In genomic region chr3:46461971-46462910, GRCh38 we compare ENCODE assay signal across 12 cellular contexts. TPM values are rescaled to one million over a fixed set of nuclear protein-coding genes. Genes with fewer than 3 reads are reported as not detected.
DNase-seq lines count a peak whose midpoint lies in the region; ATAC-seq and TF ChIP-seq lines count a peak whose summit lies in the region.
"Had no signal": no experiment of that assay in that cellular context is flagged by ENCODE, and none has a peak within 500 bp of the region (broad histone marks: within the 10 kb centered on the region; RNA-seq: fewer than 3 reads in every experiment).

No MANE protein-coding gene starts in this region.

- H3K36me3 ChIP-seq in breast epithelium (no peaks in the 10 kb centered on the region), thyroid gland (no peaks in the 10 kb centered on the region)

- intact Hi-C loops in MCF 10A (cut with micrococcal nuclease) (no loop called here), breast epithelium (cut with DNase I; ENCODE audit: low total_unique reads) (no loop called here), thyroid gland (cut with DNase I) (no loop called here)

- H3K9me3 ChIP-seq in breast epithelium (no peaks in the 10 kb centered on the region), thyroid gland (no peaks in the 10 kb centered on the region)

- H3K27ac ChIP-seq in breast epithelium: peak overlapping the region in 1 of 2 donors; percentile 48
- peak overlapping the region in 2 of 3 donors; percentile 5 to 44 for H3K27ac ChIP-seq in thyroid gland

- POLR2A ChIA-PET in MCF 10A (lab: Yijun Ruan, JAX): interaction anchor here (1.1 kb wide), 1 partner anchor 14 kb away, joined by 4 read pairs; no protein-coding TSS in a partner anchor
- POLR2A ChIA-PET in WTC11 (lab: Charles Lee): no interaction called here

- CTCF ChIA-PET in MCF 10A (lab: Yijun Ruan, JAX): interaction anchor here (0.5 to 2.1 kb wide), 8 partner anchors 8 to 472 kb away, joined by 3 to 7 read pairs (median 3); no protein-coding TSS in a partner anchor
- CTCF ChIA-PET in WTC11 (lab: Charles Lee): interaction anchor here (0.5 to 4.3 kb wide), 40 partner anchors 8 to 791 kb away, joined by 3 to 65 read pairs (median 4); partner anchors contain the start of genes ALS2CL, PRSS50 and RTP3

- ATAC-seq in WTC11 (peak; percentile 63), GM19023 (IDR thresholded peaks at IDR 0.05; ENCODE audit: unreplicated experiment) (no peak)
- ATAC-seq: activated T-cell treated with anti-CD3 and anti-CD28 coated beads, Interleukin-2, amount 50 U/mL, for 4 hours had no signal

- BruUV-seq in MCF 10A (replicated peaks; lab: Mats Ljungman, UMichigan): no TSS peak

- DNase-seq in MCF 10A (ENCODE audit: unreplicated experiment) (peak; percentile 22), breast epithelium (ENCODE audit: low spot score in 2 of 2) (no peak), WTC11 (ENCODE audit: low spot score) (no peak), iPS-NIHi11 (ENCODE audit: low spot score) (peak; percentile 53), thyroid gland (no peak), cerebellar cortex (ENCODE audit: low spot score) (no peak)
- no peak for DNase-seq in stimulated activated CD4-positive, alpha-beta T cell treated with anti-CD3 and anti-CD28 coated beads, Interleukin-4, amount 100 ng/mL, for 24 hours
- DNase-seq: ACHN; activated T-cell treated with anti-CD3 and anti-CD28 coated beads, Interleukin-2, amount 50 U/mL, for 4 hours had no signal

- 53 to 58% methylated on average over 7 of the region's 7 CpGs for WGBS in thyroid gland, 2 donors

- H3K4me3 Mint-ChIP-seq in MCF 10A (ENCODE audit: unreplicated experiment) (no peak overlapping the region), WTC11 (no peak overlapping the region)
- H3K4me3 Mint-ChIP-seq: activated T-cell treated with anti-CD3 and anti-CD28 coated beads, Interleukin-2, amount 50 U/mL, for 4 hours; T-helper 2 cell treated with Interferon-gamma antibody and Interleukin-4, amounts not matched to agents 5 μg/mL and 100 μg/mL, for 36 hours had no signal

- H3K36me3 Mint-ChIP-seq in MCF 10A (ENCODE audit: insufficient read depth, unreplicated experiment): no peaks in the 10 kb centered on the region
- H3K36me3 Mint-ChIP-seq in WTC11: peaks cover 7% of the 10 kb centered on the region

- H3K4me1 Mint-ChIP-seq in MCF 10A (ENCODE audit: insufficient read depth, unreplicated experiment) (peaks cover 8% of the 10 kb centered on the region), WTC11 (peaks cover 3% of the 10 kb centered on the region)

- TF ChIP-seq CTCF in MCF 10A (IDR thresholded peaks at IDR 0.05; ENCODE audit: unreplicated experiment) (no peak), breast epithelium (IDR thresholded peaks at IDR 0.05) (no peak), WTC11 (IDR thresholded peaks at IDR 0.05) (no peak), thyroid gland (IDR thresholded peaks at IDR 0.05) (peak in 3 of 6 experiments; percentile 26 to 34 (median 29))

- H3K4me1 ChIP-seq in breast epithelium (no peaks in the 10 kb centered on the region), thyroid gland (peaks cover 18 to 39% of the 10 kb centered on the region in 2 donors)

- H3K4me3 ChIP-seq in breast epithelium (peak overlapping the region in 1 of 3 donors; percentile 51), thyroid gland (replicated peaks in 1 of 3) (no peak overlapping the region)

- H3K27ac Mint-ChIP-seq in MCF 10A (ENCODE audit: low read depth, unreplicated experiment) (no peak overlapping the region), WTC11 (no peak overlapping the region)
- H3K27ac Mint-ChIP-seq: T-helper 2 cell treated with Interferon-gamma antibody and Interleukin-4, amounts not matched to agents 5 μg/mL and 100 μg/mL, for 36 hours had no signal

- TF ChIP-seq POLR2A in breast epithelium (IDR thresholded peaks at IDR 0.05) (no peak), thyroid gland (IDR thresholded peaks at IDR 0.05) (peak in 1 of 2 donors; percentile 3)

- H3K27me3 ChIP-seq in breast epithelium (peaks cover 0 to 9% of the 10 kb centered on the region in 2 donors), thyroid gland (no peaks in the 10 kb centered on the region)

- peaks cover 6% of the 10 kb centered on the region for H3K9me3 Mint-ChIP-seq in MCF 10A (ENCODE audit: unreplicated experiment)
- H3K9me3 Mint-ChIP-seq in WTC11: peaks cover 17% of the 10 kb centered on the region
- H3K9me3 Mint-ChIP-seq: activated T-cell treated with anti-CD3 and anti-CD28 coated beads, Interleukin-2, amount 50 U/mL, for 4 hours; T-helper 2 cell treated with Interferon-gamma antibody and Interleukin-4, amounts not matched to agents 5 μg/mL and 100 μg/mL, for 36 hours had no signal

- H3K27me3 Mint-ChIP-seq in MCF 10A (ENCODE audit: insufficient read depth, unreplicated experiment): peaks cover 70% of the 10 kb centered on the region
- peaks cover 42% of the 10 kb centered on the region for H3K27me3 Mint-ChIP-seq in WTC11 (ENCODE audit: low read depth)

TF ChIP-seq in WTC11, 78 proteins besides CTCF, POLR2A, EP300 and RAD21:
- TF ChIP-seq STAT6 (CRISPR knock-in tag; conservative IDR thresholded peaks at IDR 0.05; ENCODE audit: low read depth): no peak
- TF ChIP-seq ZMAT4 (CRISPR knock-in tag; IDR thresholded peaks at IDR 0.05): no peak
- no peak for TF ChIP-seq ZNF138 (CRISPR knock-in tag; conservative IDR thresholded peaks at IDR 0.05)
- TF ChIP-seq ATF3 (CRISPR knock-in tag; conservative IDR thresholded peaks at IDR 0.05): no peak
- no peak for TF ChIP-seq SMAD3 (CRISPR knock-in tag; IDR thresholded peaks at IDR 0.05; ENCODE audit: borderline replicate concordance)
- TF ChIP-seq E2F5 (CRISPR knock-in tag; IDR thresholded peaks at IDR 0.05): no peak
- TF ChIP-seq HMGXB4 (CRISPR knock-in tag; IDR thresholded peaks at IDR 0.05): no peak
- no peak for TF ChIP-seq ETV6 (CRISPR knock-in tag; IDR thresholded peaks at IDR 0.05)
- TF ChIP-seq IRF2 (CRISPR knock-in tag; IDR thresholded peaks at IDR 0.05; ENCODE audit: borderline replicate concordance, low read depth): no peak
- TF ChIP-seq ZBTB21 (CRISPR knock-in tag; IDR thresholded peaks at IDR 0.05; ENCODE audit: borderline replicate concordance): no peak
TF ChIP-seq in WTC11: peak in this region for 0.

RNA-seq across cellular contexts. Expression of gene LTF, which starts 2.5 kb away (rescaled TPM):
- total RNA-seq in MCF 10A (2022) (not detected in 2 replicates), breast epithelium (100 to 1,000 TPM in 2 of 3 donors, 10 to 100 TPM in 1; 78.7 to 282 (median 190) TPM), WTC11 (2021) (0.14 to 0.30 TPM (median 0.22 TPM) in 3 replicates), thyroid gland (10 to 100 TPM in 3 of 4 donors, 1 to 10 TPM in 1; 6.3 to 48.6 (median 32.5) TPM)
- total RNA-seq: activated T-cell treated with anti-CD3 and anti-CD28 coated beads, Interleukin-2, amount 50 U/mL, for 4 hours had no signal

RNA-seq across cellular contexts. Expression of gene RTP3, which starts 35.5 kb away (rescaled TPM):
- total RNA-seq in MCF 10A (2022) (not detected in 2 replicates), breast epithelium (not detected), WTC11 (2021) (not detected in 3 replicates), thyroid gland (not detected)
- total RNA-seq: activated T-cell treated with anti-CD3 and anti-CD28 coated beads, Interleukin-2, amount 50 U/mL, for 4 hours; urinary bladder had no signal

RNA-seq across cellular contexts. Expression of gene CCRL2, which starts 55.2 kb away (rescaled TPM):
- not detected in 2 replicates for total RNA-seq in MCF 10A (2022)
- 1 to 10 TPM; 3.8 to 9.2 (median 4.1) TPM for total RNA-seq in breast epithelium
- total RNA-seq in WTC11 (2021): not detected in 3 replicates
- total RNA-seq in thyroid gland: 1 to 10 TPM in 1 of 4 donors, under 1 TPM in 3; 0.33 to 1.5 (median 0.81) TPM

Comparison
In these comparisons a context has a peak if more than half of its experiments do, and no peak if none do; other contexts are left out.
1. DNase-seq: peak in MCF 10A (single experiment) and iPS-NIHi11 (single experiment); none in breast epithelium (0 of 2), WTC11 (single experiment), thyroid gland (0 of 2), cerebellar cortex (single experiment) and stimulated activated CD4-positive, alpha-beta T cell treated with anti-CD3 and anti-CD28 coated beads, Interleukin-4, amount 100 ng/mL, for 24 hours (single experiment).